In genomic region chr14:93657875-93658274, GRCh38 we compare ENCODE assay signal across 1 cellular context.
TF ChIP-seq lines count a peak whose summit lies in the region.

No MANE protein-coding gene starts in this region.

TF ChIP-seq in WTC11, 78 proteins besides CTCF, POLR2A, EP300 and RAD21 (continued from another document):
- TF ChIP-seq AFF4 (CRISPR knock-in tag; IDR thresholded peaks at IDR 0.05; ENCODE audit: borderline replicate concordance) (no peak), ZNF121 (CRISPR knock-in tag; IDR thresholded peaks at IDR 0.05) (no peak), PRRX2 (CRISPR knock-in tag; IDR thresholded peaks at IDR 0.05) (no peak), ZNF317 (CRISPR knock-in tag; IDR thresholded peaks at IDR 0.05; ENCODE audit: borderline replicate concordance, low read depth) (no peak), HMGA2 (CRISPR knock-in tag; IDR thresholded peaks at IDR 0.05) (no peak)
- TF ChIP-seq, protein P1, sequence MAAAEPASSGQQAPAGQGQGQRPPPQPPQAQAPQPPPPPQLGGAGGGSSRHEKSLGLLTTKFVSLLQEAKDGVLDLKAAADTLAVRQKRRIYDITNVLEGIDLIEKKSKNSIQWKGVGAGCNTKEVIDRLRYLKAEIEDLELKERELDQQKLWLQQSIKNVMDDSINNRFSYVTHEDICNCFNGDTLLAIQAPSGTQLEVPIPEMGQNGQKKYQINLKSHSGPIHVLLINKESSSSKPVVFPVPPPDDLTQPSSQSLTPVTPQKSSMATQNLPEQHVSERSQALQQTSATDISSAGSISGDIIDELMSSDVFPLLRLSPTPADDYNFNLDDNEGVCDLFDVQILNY (CRISPR knock-in tag; IDR thresholded peaks at IDR 0.05): no peak
